In genomic region chr7:1158203-1159126, GRCh38 we compare ENCODE assay signal across 8 cellular contexts. TPM values are rescaled to one million over a fixed set of nuclear protein-coding genes. Genes with fewer than 3 reads are reported as not detected.
DNase-seq lines count a peak whose midpoint lies in the region; ATAC-seq and TF ChIP-seq lines count a peak whose summit lies in the region.

No MANE protein-coding gene starts in this region.

- peaks cover 25% of the 10 kb centered on the region for H3K79me2 ChIP-seq in GM23338 (replicated peaks; ENCODE audit: insufficient read depth)

- H3K27me3 Mint-ChIP-seq in GM23338 (ENCODE audit: insufficient read depth, low read depth, poor library complexity): peaks cover 5% of the 10 kb centered on the region

- H3K36me3 Mint-ChIP-seq in GM23338 (ENCODE audit: low read depth): peaks cover 29% of the 10 kb centered on the region

- H3K9me3 Mint-ChIP-seq in GM23338: no peaks in the 10 kb centered on the region

- H3K4me1 ChIP-seq in GM23338 (ENCODE audit: insufficient read depth) (no peaks in the 10 kb centered on the region; the same call in 1 of the 2 replicates), SJSA1 (replicated peaks) (peaks cover 33% of the 10 kb centered on the region)

- H3K27ac ChIP-seq in GM23338 (ENCODE audit: low read depth): no peak overlapping the region
- no peak overlapping the region for H3K27ac ChIP-seq in SJSA1

- H3K27me3 ChIP-seq in GM23338 (ENCODE audit: insufficient read depth): no peaks in the 10 kb centered on the region
- no peaks in the 10 kb centered on the region for H3K27me3 ChIP-seq in SJSA1 (replicated peaks)

- H4K20me1 ChIP-seq in GM23338 (replicated peaks; ENCODE audit: insufficient read depth): no peaks in the 10 kb centered on the region; the same call in 1 of the 2 replicates

- no peak for DNase-seq in GM23338 (ENCODE audit: low spot score)
- no peak for DNase-seq in SJSA1 (ENCODE audit: low read depth in 1 of 2, low spot score in 2 of 2)
- no peak for DNase-seq in fibroblast of villous mesenchyme (ENCODE audit: low read depth)
- DNase-seq in skeletal muscle cell (ENCODE audit: low read depth): no peak
- no peak for DNase-seq in AML-193 (lab: John Stamatoyannopoulos, UW)
- no peak for DNase-seq in anterior cingulate cortex (lab: John Stamatoyannopoulos, UW)
- DNase-seq in RPMI8226: no peak

- H3K4me3 ChIP-seq in GM23338 (peak overlapping the region; percentile 96), SJSA1 (peak overlapping the region; percentile 41), fibroblast of villous mesenchyme (ENCODE audit: low read depth, low read length) (peak overlapping the region; percentile 99), skeletal muscle cell (ENCODE audit: low read depth, low read length) (peak overlapping the region; percentile 100)

- no peak overlapping the region for H2AFZ ChIP-seq in GM23338

- TF ChIP-seq CTCF in GM23338 (conservative IDR thresholded peaks at IDR 0.05; ENCODE audit: low read depth in 2 of 2) (no peak), fibroblast of villous mesenchyme (IDR thresholded peaks at IDR 0.05; ENCODE audit: insufficient read depth, low read depth, low read length) (no peak)

- peak overlapping the region; percentile 80 for H3K4me3 Mint-ChIP-seq in GM23338

- no peaks in the 10 kb centered on the region for H3K9me2 ChIP-seq in GM23338 (ENCODE audit: insufficient read depth)

- H3K4me2 ChIP-seq in GM23338: peak overlapping the region; percentile 76

- H3K36me3 ChIP-seq in GM23338 (ENCODE audit: insufficient read depth) (no peaks in the 10 kb centered on the region; the same call in 1 of the 2 replicates), SJSA1 (peaks cover 51% of the 10 kb centered on the region)

- no peak overlapping the region for H3K27ac Mint-ChIP-seq in GM23338

- ATAC-seq in GM23338 (no peak), GM18519 (IDR thresholded peaks at IDR 0.05; ENCODE audit: low FRiP score, unreplicated experiment) (no peak)

- H3K9me3 ChIP-seq in SJSA1 (replicated peaks): no peaks in the 10 kb centered on the region

- peaks cover 8% of the 10 kb centered on the region for H3K4me1 Mint-ChIP-seq in GM23338

- no peaks in the 10 kb centered on the region for H3F3A ChIP-seq in GM23338 (replicated peaks; ENCODE audit: low read depth)

TF ChIP-seq in GM23338, 12 proteins besides CTCF, POLR2A, EP300 and RAD21 (continues in another document):
- no peak for TF ChIP-seq ZNF114 (CRISPR knock-in tag; IDR thresholded peaks at IDR 0.05)
- no peak for TF ChIP-seq POLR2AphosphoS5 (IDR thresholded peaks at IDR 0.05; ENCODE audit: low read depth)
- TF ChIP-seq REST (IDR thresholded peaks at IDR 0.05; ENCODE audit: unreplicated experiment): no peak
- TF ChIP-seq NANOG (IDR thresholded peaks at IDR 0.05; ENCODE audit: borderline replicate concordance): no peak
- no peak for TF ChIP-seq STAT1 (IDR thresholded peaks at IDR 0.05; ENCODE audit: unreplicated experiment)
- TF ChIP-seq ZNF331 (CRISPR knock-in tag; IDR thresholded peaks at IDR 0.05; ENCODE audit: low read depth): no peak
- TF ChIP-seq ZNF462 (CRISPR knock-in tag; IDR thresholded peaks at IDR 0.05): no peak
- TF ChIP-seq EZH2 (IDR thresholded peaks at IDR 0.05; ENCODE audit: low read depth, unreplicated experiment): no peak
- TF ChIP-seq CREB1 (CRISPR knock-in tag; IDR thresholded peaks at IDR 0.05; ENCODE audit: low read depth): no peak
- TF ChIP-seq JUNB (IDR thresholded peaks at IDR 0.05; ENCODE audit: unreplicated experiment): no peak
- TF ChIP-seq EZH2phosphoT487 (IDR thresholded peaks at IDR 0.05; ENCODE audit: unreplicated experiment): no peak

RNA-seq across cellular contexts. Expression of gene ZFAND2A, which starts 1.5 kb away (rescaled TPM):
- 14.4 and 15.3 TPM in 2 replicates for total RNA-seq in GM23338 (2014; rRNA removed; shearing (Covaris generic))
- polyA plus RNA-seq in GM23338 (2016; fragmentation: Nextera tagmentation; extraction: Ambion mirVana): 29.2 and 30.3 TPM in 2 replicates
- total RNA-seq in SJSA1 (2014; rRNA removed; shearing (Covaris generic)): 28.5 and 51.5 TPM in 2 replicates
- 11.7 and 17.4 TPM in 2 replicates for total RNA-seq in fibroblast of villous mesenchyme

Comparison
In these comparisons a context has a peak if more than half of its experiments do, and no peak if none do; other contexts are left out.
1. H3K4me3 ChIP-seq: peak in every context shown above with its lines; median percentile 100 in skeletal muscle cell; 99 in fibroblast of villous mesenchyme; 96 in GM23338; 41 in SJSA1.